1 cellular context compared by ENCODE assay signal in the genomic region with DNA sequence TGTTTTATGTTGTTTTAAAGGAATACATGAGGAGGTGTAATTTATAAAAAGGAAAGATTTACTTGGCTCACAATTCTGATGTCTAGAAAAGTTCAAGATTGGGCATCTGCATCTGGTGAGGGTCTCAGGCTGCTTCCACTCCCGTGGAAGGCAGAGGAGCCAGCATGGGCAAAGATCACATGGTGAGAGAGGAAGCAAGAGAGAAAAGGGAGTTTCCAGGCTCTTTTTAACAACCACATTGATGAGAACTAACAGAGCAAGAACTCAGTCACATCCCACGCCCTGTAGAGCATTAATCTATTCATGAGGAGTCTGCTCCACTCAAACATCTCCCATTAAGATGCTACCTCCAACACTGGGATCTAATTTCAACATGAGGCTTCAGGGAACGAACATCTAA.
A peak's percentile ranks its signal among the peaks of the same experiment; 100 is the strongest.
TF ChIP-seq lines count a peak whose summit lies in the region.

No MANE protein-coding gene starts in this region.

TF ChIP-seq in GM12878, 131 proteins besides CTCF, POLR2A, EP300 and RAD21 (continued from another document):
- TF ChIP-seq RELB (IDR thresholded peaks at IDR 0.05; ENCODE audit: low read depth) (peak; percentile 87), SPI1 (IDR thresholded peaks at IDR 0.05; ENCODE audit: borderline replicate concordance, insufficient read depth, low read depth, low read length) (peak; percentile 63; the same call in 1 of the 2 replicates), EZH2 (IDR thresholded peaks at IDR 0.05; ENCODE audit: borderline replicate concordance, control insufficient read depth, low read depth, low read length) (no peak), NBN (IDR thresholded peaks at IDR 0.05) (peak; percentile 51; the same call in 1 of the 2 replicates), FOS (IDR thresholded peaks at IDR 0.05; ENCODE audit: borderline replicate concordance, extremely low read depth, insufficient read length) (no peak), IRF3 (IDR thresholded peaks at IDR 0.05) (no peak), IKZF1 (conservative IDR thresholded peaks at IDR 0.05) (peak; percentile 39; the same call in 1 of the 2 replicates), USF1 (IDR thresholded peaks at IDR 0.05; ENCODE audit: borderline replicate concordance, extremely low read length, insufficient read depth, low read depth, low read length) (no peak), RAD51 (IDR thresholded peaks at IDR 0.05) (peak; percentile 73; the same call in 1 of the 2 replicates), NRF1 (conservative IDR thresholded peaks at IDR 0.05; ENCODE audit: low read depth, low read length) (no peak), PML (IDR thresholded peaks at IDR 0.05; ENCODE audit: low read length) (no peak), WRNIP1 (IDR thresholded peaks at IDR 0.05; ENCODE audit: borderline replicate concordance, low read depth, low read length) (no peak), BRCA1 (IDR thresholded peaks at IDR 0.05; ENCODE audit: low read depth, low read length) (no peak), DPF2 (IDR thresholded peaks at IDR 0.05) (0 out of 2 replicates have a peak, but pooled peaks have one; percentile 33), ZZZ3 (IDR thresholded peaks at IDR 0.05; ENCODE audit: control insufficient read depth, insufficient read length, low read depth) (no peak), SRF (IDR thresholded peaks at IDR 0.05; ENCODE audit: low read depth in 2 of 2, low read length in 2 of 2) (no peak), STAT1 (conservative IDR thresholded peaks at IDR 0.05) (no peak), ESRRA (IDR thresholded peaks at IDR 0.05; ENCODE audit: low read length) (no peak), MYB (IDR thresholded peaks at IDR 0.05; ENCODE audit: borderline replicate concordance, low read depth, low read length) (no peak)
- TF ChIP-seq, protein P1, sequence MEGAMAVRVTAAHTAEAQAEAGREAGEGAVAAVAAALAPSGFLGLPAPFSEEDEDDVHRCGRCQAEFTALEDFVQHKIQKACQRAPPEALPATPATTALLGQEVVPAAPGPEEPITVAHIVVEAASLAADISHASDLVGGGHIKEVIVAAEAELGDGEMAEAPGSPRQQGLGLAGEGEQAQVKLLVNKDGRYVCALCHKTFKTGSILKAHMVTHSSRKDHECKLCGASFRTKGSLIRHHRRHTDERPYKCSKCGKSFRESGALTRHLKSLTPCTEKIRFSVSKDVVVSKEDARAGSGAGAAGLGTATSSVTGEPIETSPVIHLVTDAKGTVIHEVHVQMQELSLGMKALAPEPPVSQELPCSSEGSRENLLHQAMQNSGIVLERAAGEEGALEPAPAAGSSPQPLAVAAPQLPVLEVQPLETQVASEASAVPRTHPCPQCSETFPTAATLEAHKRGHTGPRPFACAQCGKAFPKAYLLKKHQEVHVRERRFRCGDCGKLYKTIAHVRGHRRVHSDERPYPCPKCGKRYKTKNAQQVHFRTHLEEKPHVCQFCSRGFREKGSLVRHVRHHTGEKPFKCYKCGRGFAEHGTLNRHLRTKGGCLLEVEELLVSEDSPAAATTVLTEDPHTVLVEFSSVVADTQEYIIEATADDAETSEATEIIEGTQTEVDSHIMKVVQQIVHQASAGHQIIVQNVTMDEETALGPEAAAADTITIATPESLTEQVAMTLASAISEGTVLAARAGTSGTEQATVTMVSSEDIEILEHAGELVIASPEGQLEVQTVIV (IDR thresholded peaks at IDR 0.05; ENCODE audit: borderline replicate concordance, partially characterized antibody): no peak
- TF ChIP-seq, protein P2, sequence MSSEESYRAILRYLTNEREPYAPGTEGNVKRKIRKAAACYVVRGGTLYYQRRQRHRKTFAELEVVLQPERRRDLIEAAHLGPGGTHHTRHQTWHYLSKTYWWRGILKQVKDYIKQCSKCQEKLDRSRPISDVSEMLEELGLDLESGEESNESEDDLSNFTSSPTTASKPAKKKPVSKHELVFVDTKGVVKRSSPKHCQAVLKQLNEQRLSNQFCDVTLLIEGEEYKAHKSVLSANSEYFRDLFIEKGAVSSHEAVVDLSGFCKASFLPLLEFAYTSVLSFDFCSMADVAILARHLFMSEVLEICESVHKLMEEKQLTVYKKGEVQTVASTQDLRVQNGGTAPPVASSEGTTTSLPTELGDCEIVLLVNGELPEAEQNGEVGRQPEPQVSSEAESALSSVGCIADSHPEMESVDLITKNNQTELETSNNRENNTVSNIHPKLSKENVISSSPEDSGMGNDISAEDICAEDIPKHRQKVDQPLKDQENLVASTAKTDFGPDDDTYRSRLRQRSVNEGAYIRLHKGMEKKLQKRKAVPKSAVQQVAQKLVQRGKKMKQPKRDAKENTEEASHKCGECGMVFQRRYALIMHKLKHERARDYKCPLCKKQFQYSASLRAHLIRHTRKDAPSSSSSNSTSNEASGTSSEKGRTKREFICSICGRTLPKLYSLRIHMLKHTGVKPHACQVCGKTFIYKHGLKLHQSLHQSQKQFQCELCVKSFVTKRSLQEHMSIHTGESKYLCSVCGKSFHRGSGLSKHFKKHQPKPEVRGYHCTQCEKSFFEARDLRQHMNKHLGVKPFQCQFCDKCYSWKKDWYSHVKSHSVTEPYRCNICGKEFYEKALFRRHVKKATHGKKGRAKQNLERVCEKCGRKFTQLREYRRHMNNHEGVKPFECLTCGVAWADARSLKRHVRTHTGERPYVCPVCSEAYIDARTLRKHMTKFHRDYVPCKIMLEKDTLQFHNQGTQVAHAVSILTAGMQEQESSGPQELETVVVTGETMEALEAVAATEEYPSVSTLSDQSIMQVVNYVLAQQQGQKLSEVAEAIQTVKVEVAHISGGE (CRISPR knock-in tag; IDR thresholded peaks at IDR 0.05): no peak
- TF ChIP-seq, protein P3, sequence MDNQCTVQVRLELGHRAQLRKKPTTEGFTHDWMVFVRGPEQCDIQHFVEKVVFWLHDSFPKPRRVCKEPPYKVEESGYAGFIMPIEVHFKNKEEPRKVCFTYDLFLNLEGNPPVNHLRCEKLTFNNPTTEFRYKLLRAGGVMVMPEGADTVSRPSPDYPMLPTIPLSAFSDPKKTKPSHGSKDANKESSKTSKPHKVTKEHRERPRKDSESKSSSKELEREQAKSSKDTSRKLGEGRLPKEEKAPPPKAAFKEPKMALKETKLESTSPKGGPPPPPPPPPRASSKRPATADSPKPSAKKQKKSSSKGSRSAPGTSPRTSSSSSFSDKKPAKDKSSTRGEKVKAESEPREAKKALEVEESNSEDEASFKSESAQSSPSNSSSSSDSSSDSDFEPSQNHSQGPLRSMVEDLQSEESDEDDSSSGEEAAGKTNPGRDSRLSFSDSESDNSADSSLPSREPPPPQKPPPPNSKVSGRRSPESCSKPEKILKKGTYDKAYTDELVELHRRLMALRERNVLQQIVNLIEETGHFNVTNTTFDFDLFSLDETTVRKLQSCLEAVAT (IDR thresholded peaks at IDR 0.05): 0 out of 2 replicates have a peak, but pooled peaks have one; percentile 15
